22 cellular contexts compared by ENCODE assay signal in the genomic region with DNA sequence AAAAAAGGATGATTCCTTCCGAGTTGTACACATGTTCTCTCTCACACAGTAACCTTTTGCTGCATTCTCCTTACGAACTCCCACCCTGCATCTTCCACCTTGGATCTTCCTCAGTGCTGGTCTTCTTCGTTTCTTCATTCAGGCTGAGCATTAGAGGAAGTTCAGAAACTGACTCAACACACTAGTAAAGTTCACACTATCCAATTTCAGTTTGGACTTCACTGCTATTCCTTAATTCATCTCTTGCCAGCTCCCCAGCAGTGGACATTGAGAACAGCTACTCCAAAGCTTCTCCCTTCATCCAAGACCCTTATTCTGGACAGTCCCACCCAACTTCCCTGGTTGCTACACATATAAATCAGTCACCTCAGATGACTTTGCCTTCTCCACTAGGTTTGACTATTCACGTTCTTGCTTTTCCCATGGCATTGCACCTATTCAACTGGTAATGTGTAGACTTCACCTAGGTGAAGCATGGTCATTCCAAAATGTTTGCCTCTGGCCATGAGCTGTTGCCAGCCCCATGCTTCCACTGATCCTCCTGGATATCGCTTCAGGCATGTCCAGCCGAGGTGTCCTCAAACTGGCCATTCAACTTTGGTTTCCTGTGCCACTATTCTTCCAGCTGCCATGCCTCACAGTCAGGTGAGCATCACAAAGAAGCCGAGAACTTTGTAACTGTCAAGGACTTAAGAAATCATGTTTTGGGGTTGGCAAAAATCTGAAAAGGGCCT.
DNase-seq lines count a peak whose midpoint lies in the region; ATAC-seq and TF ChIP-seq lines count a peak whose summit lies in the region.
"Had no signal": no experiment of that assay in that cellular context is flagged by ENCODE, and none has a peak within 500 bp of the region (broad histone marks: within the 10 kb centered on the region; RNA-seq: fewer than 3 reads in every experiment).

No MANE protein-coding gene starts in this region.

- TF ChIP-seq CTCF in heart right ventricle (IDR thresholded peaks at IDR 0.05) = no peak
- no peak for TF ChIP-seq CTCF in NB4 (IDR thresholded peaks at IDR 0.05; ENCODE audit: low read depth, low read length)
- TF ChIP-seq CTCF in nephron (IDR thresholded peaks at IDR 0.05; ENCODE audit: unreplicated experiment in 3 of 3) = no peak

- WGBS in heart right ventricle, 2 donors = 88 to 89% methylated on average over 7 of the region's 7 CpGs

- H3K9me3 Mint-ChIP-seq in nephron = no peaks in the 10 kb centered on the region
- H3K9me3 Mint-ChIP-seq: CD4-positive, alpha-beta T cell had no signal

- DNase-seq in heart right ventricle (no peak), left cardiac atrium (no peak), NB4 (ENCODE audit: low read depth) (peak; percentile 47), T1000 (lab: John Stamatoyannopoulos, UW) (no peak)
- DNase-seq: CD4-positive, alpha-beta T cell; H7; NCI-H1092 treated with DMSO at 0.1 percent for 48 hours; NCI-H1436; NCI-H187; NCI-H2081 treated with DMSO at 0.1 percent for 48 hours; NCI-H2171; NCI-H226; NCI-H510A treated with DMSO at 0.1 percent for 48 hours; OCI-M1; Peyer's patch; SIG-M5 had no signal

- TF ChIP-seq POLR2A in NB4 (IDR thresholded peaks at IDR 0.05; ENCODE audit: extremely low read depth, insufficient read length) = no peak

- peaks cover 0 to 9% (median 2%) of the 10 kb centered on the region in 11 donors for H3K9me3 ChIP-seq in heart right ventricle
- H3K9me3 ChIP-seq: Peyer's patch had no signal

- H3K27ac Mint-ChIP-seq in nephron = peak overlapping the region in 2 of 3 experiments; percentile 8 to 19
- H3K27ac Mint-ChIP-seq: CD4-positive, alpha-beta T cell; IgD-negative memory B cell had no signal

- peaks cover 83% of the 10 kb centered on the region for H3K36me3 Mint-ChIP-seq in nephron (ENCODE audit: low read depth)

- intact Hi-C loops in heart right ventricle (cut with DNase I) = loop anchor here in 2 of 10 donors (5.0 to 10.0 kb wide), 2 partner anchors 43 to 224 kb away; no protein-coding TSS in a partner anchor
- intact Hi-C loops in left cardiac atrium (cut with DNase I) = no loop called here

- H3K4me3 ChIP-seq in heart right ventricle = no peak overlapping the region
- no peak overlapping the region for H3K4me3 ChIP-seq in NB4 (ENCODE audit: low read depth, low read length)
- H3K4me3 ChIP-seq: GM23248, Peyer's patch, SK-N-MC had no signal

- no peaks in the 10 kb centered on the region for H3K27me3 ChIP-seq in heart right ventricle
- H3K27me3 ChIP-seq: Peyer's patch had no signal

- no peak overlapping the region for H3K4me3 Mint-ChIP-seq in nephron
- H3K4me3 Mint-ChIP-seq: CD4-positive, alpha-beta T cell had no signal

- peaks cover 45% of the 10 kb centered on the region for H3K4me1 Mint-ChIP-seq in nephron
- H3K4me1 Mint-ChIP-seq: IgD-negative memory B cell had no signal

- peaks cover 0 to 79% (median 12%) of the 10 kb centered on the region in 9 donors for H3K36me3 ChIP-seq in heart right ventricle

- H3K27ac ChIP-seq in heart right ventricle = peak overlapping the region in 7 of 10 donors; percentile 7 to 75 (median 63)
- H3K27ac ChIP-seq: GM23248, Peyer's patch, SK-N-MC had no signal

- H3K4me1 ChIP-seq in heart right ventricle = peaks cover 2 to 47% (median 27%) of the 10 kb centered on the region in 9 donors
- H3K4me1 ChIP-seq: Peyer's patch had no signal

- ATAC-seq in heart right ventricle (no peak), left cardiac atrium (no peak), GM19324 (IDR thresholded peaks at IDR 0.05; ENCODE audit: low FRiP score, unreplicated experiment) (no peak), HG03442 (IDR thresholded peaks at IDR 0.05; ENCODE audit: unreplicated experiment) (no peak)

- no peaks in the 10 kb centered on the region for H3K27me3 Mint-ChIP-seq in nephron (ENCODE audit: low read depth)
- H3K27me3 Mint-ChIP-seq: CD4-positive, alpha-beta T cell; IgD-negative memory B cell had no signal
